Comparison of ENCODE assay signal across 8 cellular contexts in genomic region chr19:1905071-1905862, GRCh38.
DNase-seq lines count a peak whose midpoint lies in the region; ATAC-seq and FAIRE-seq lines count a peak whose summit lies in the region.

Gene ADAT3 (plus strand): TSS chr19:1905399. CDS start chr19:1912048, 6,649 bp downstream.
Gene SCAMP4 (plus strand): TSS chr19:1905399. CDS start chr19:1915020, 9,621 bp downstream.

- H3K27me3 ChIP-seq in effector memory CD4-positive, alpha-beta T cell (replicated peaks; ENCODE audit: control insufficient read depth, insufficient read depth, low read length, poor library complexity, severe bottlenecking): no peaks in the 10 kb centered on the region

- H3K4me3 ChIP-seq in effector memory CD4-positive, alpha-beta T cell (ENCODE audit: insufficient read depth, low read depth, low read length, poor library complexity, severe bottlenecking): peak within 1 kb of the TSS; percentile 65

- DNase-seq in CMK (ENCODE audit: low read depth): peak; percentile 97
- DNase-seq in HTR-8/SVneo (ENCODE audit: insufficient read length, low spot score): peak; percentile 93
- DNase-seq in NOMO-1 treated with DMSO at 0.1 percent for 48 hours (lab: John Stamatoyannopoulos, UW; ENCODE audit: unreplicated experiment): peak; percentile 98
- DNase-seq in activated CD8-positive, alpha-beta memory T cell treated with anti-CD3 and anti-CD28 coated beads for 4 hours (ENCODE audit: low read depth in 2 of 2): peak; percentile 95 to 97
- DNase-seq in effector memory CD4-positive, alpha-beta T cell: peak; percentile 93 to 95 (median 94)
- DNase-seq in medulla oblongata (ENCODE audit: extremely low spot score): peak; percentile 98
- DNase-seq in stimulated activated CD4-positive, alpha-beta T cell treated with anti-CD3 and anti-CD28 coated beads, TNF-alpha, amount 100 ng/mL, for 48 hours (ENCODE audit: low read depth in 3 of 3): peak; percentile 97 to 99 (median 98)

- peaks cover 6% of the 10 kb centered on the region for H3K4me1 ChIP-seq in effector memory CD4-positive, alpha-beta T cell (ENCODE audit: control insufficient read depth, insufficient read depth, low read length, poor library complexity, severe bottlenecking)

- peak; percentile 90 for FAIRE-seq in HTR-8/SVneo (lab: Jason Lieb, UNC)

- H3K36me3 ChIP-seq in effector memory CD4-positive, alpha-beta T cell (ENCODE audit: control insufficient read depth, insufficient read depth, low read length): no peaks in the 10 kb centered on the region

- ATAC-seq in GM21367 (IDR thresholded peaks at IDR 0.05; ENCODE audit: unreplicated experiment): peak; percentile 69

- no peaks in the 10 kb centered on the region for H3K9me3 ChIP-seq in effector memory CD4-positive, alpha-beta T cell (ENCODE audit: control insufficient read depth, low read length)

- peak within 1 kb of the TSS; percentile 84 for H3K27ac ChIP-seq in effector memory CD4-positive, alpha-beta T cell (ENCODE audit: insufficient read depth, low read length, poor library complexity, severe bottlenecking)

Comparison
In these comparisons a context has a peak if more than half of its experiments do, and no peak if none do; other contexts are left out.
1. Peak in every context shown above with its lines: DNase-seq, ATAC-seq, H3K4me3 ChIP-seq and H3K27ac ChIP-seq.